8 cellular contexts compared by ENCODE assay signal in genomic region chr11:75526192-75526541, GRCh38. TPM values are rescaled to one million over a fixed set of nuclear protein-coding genes. Genes with fewer than 3 reads are reported as not detected.
A peak's percentile ranks its signal among the peaks of the same experiment; 100 is the strongest.
DNase-seq lines count a peak whose midpoint lies in the region; ATAC-seq, FAIRE-seq and TF ChIP-seq lines count a peak whose summit lies in the region.

No MANE protein-coding gene starts in this region.

- intact Hi-C loops in A673 (cut with micrococcal nuclease; ENCODE audit: unreplicated experiment): no loop called here

- TF ChIP-seq CTCF in A673 (conservative IDR thresholded peaks at IDR 0.05; ENCODE audit: low read depth, low read length) (no peak), bronchial epithelial cell (IDR thresholded peaks at IDR 0.05; ENCODE audit: insufficient read depth, low read length, severe bottlenecking) (no peak)

- peak overlapping the region; percentile 64 for H3K27ac ChIP-seq in A673 (ENCODE audit: low read depth, low read length, poor library complexity, severe bottlenecking)
- H3K27ac ChIP-seq in HUES64 (ENCODE audit: low read depth, low read length): no peak overlapping the region; the same call in 1 of the 2 replicates
- H3K27ac ChIP-seq in muscle layer of colon (ENCODE audit: low read depth, low read length): peak overlapping the region; percentile 14

- CTCF ChIA-PET in A673 (lab: Charles Lee): interaction anchor here (0.6 to 1.3 kb wide), 8 partner anchors 28 to 262 kb away, joined by 3 to 9 read pairs (median 4); no protein-coding TSS in a partner anchor

- WGBS in HUES64: under 1% methylated on average over 21 of the region's 21 CpGs

- H3K9me3 ChIP-seq in A673 (ENCODE audit: low read depth, low read length, poor library complexity, severe bottlenecking) (no peaks in the 10 kb centered on the region), HUES64 (ENCODE audit: insufficient read depth, low read depth, low read length) (no peaks in the 10 kb centered on the region), muscle layer of colon (ENCODE audit: low read length) (no peaks in the 10 kb centered on the region)

- no peak for ATAC-seq in GM19395 (IDR thresholded peaks at IDR 0.05; ENCODE audit: unreplicated experiment)

- DNase-seq in A673 (ENCODE audit: low spot score): no peak
- DNase-seq in bronchial epithelial cell (ENCODE audit: low read depth): no peak
- DNase-seq in GF-D8 (lab: John Stamatoyannopoulos, UW): no peak
- no peak for DNase-seq in glomerular visceral epithelial cell (ENCODE audit: extremely low spot score)
- no peak for DNase-seq in foreskin melanocyte

- H3K4me3 ChIP-seq in A673 (ENCODE audit: low read depth, low read length, poor library complexity, severe bottlenecking) (peak overlapping the region; percentile 69), HUES64 (ENCODE audit: low read length) (peak overlapping the region; percentile 69), bronchial epithelial cell (ENCODE audit: low read depth, low read length) (peak overlapping the region; percentile 46), muscle layer of colon (ENCODE audit: low read depth in 1 of 2, low read length in 2 of 2) (peak overlapping the region; percentile 45 to 56)

- no TSS peak for BruUV-seq in A673 (replicated peaks; lab: Mats Ljungman, UMichigan)

- H3K36me3 ChIP-seq in A673 (ENCODE audit: insufficient read depth, low read length, poor library complexity, severe bottlenecking) (no peaks in the 10 kb centered on the region), HUES64 (ENCODE audit: insufficient read depth, low read length) (no peaks in the 10 kb centered on the region), bronchial epithelial cell (ENCODE audit: control insufficient read depth, insufficient read depth, low read length) (no peaks in the 10 kb centered on the region), muscle layer of colon (ENCODE audit: insufficient read depth, low read length) (no peaks in the 10 kb centered on the region)

- POLR2A ChIA-PET in A673 (lab: Charles Lee; ENCODE audit: low non-redundant PET): no interaction called here

- no peak for FAIRE-seq in bronchial epithelial cell (lab: Jason Lieb, UNC)

- peaks cover 8% of the 10 kb centered on the region for H3K4me1 ChIP-seq in A673 (ENCODE audit: insufficient read depth, low read length, poor library complexity, severe bottlenecking)
- peaks cover 3% of the 10 kb centered on the region; the same call in 1 of the 2 replicates for H3K4me1 ChIP-seq in HUES64 (ENCODE audit: insufficient read depth, low read length)
- H3K4me1 ChIP-seq in muscle layer of colon (ENCODE audit: insufficient read depth, low read length): peaks cover 13% of the 10 kb centered on the region

- H3K9ac ChIP-seq in HUES64 (ENCODE audit: low read depth, low read length) (peak overlapping the region; percentile 57), muscle layer of colon (ENCODE audit: low read length) (peak overlapping the region; percentile 21)

- H3K27me3 ChIP-seq in A673 (replicated peaks; ENCODE audit: insufficient read depth, low read depth, low read length, poor library complexity) (peaks cover 15% of the 10 kb centered on the region), HUES64 (ENCODE audit: insufficient read depth, low read length) (peaks cover 32% of the 10 kb centered on the region), bronchial epithelial cell (ENCODE audit: control insufficient read depth, insufficient read depth, low read length) (peaks cover 6% of the 10 kb centered on the region), muscle layer of colon (ENCODE audit: control insufficient read depth in 1 of 2, insufficient read depth in 2 of 2, low read length in 2 of 2) (peaks cover 0 to 8% of the 10 kb centered on the region in 2 donors)

RNA-seq across cellular contexts. Expression of gene GDPD5, which starts 0.4 kb away (rescaled TPM):
- total RNA-seq in A673 (2021): 1.4 and 3.5 TPM in 2 replicates
- 6.2 TPM for polyA plus RNA-seq in HUES64 (2013, experiment 1 of 2)
- polyA plus RNA-seq in HUES64 (2013, experiment 2 of 2): 5.5 TPM
- total RNA-seq in bronchial epithelial cell: 0.13 and 2.1 TPM in 2 replicates

RNA-seq across cellular contexts. Expression of gene SERPINH1, which starts 35.9 kb away (rescaled TPM):
- 264 and 268 TPM in 2 replicates for total RNA-seq in A673 (2021)
- polyA plus RNA-seq in HUES64 (2013, experiment 1 of 2): 358 TPM
- 392 TPM for polyA plus RNA-seq in HUES64 (2013, experiment 2 of 2)
- total RNA-seq in bronchial epithelial cell: 80.8 and 86.9 TPM in 2 replicates
